ENCODE assay signal across 1 cellular context in the genomic region with DNA sequence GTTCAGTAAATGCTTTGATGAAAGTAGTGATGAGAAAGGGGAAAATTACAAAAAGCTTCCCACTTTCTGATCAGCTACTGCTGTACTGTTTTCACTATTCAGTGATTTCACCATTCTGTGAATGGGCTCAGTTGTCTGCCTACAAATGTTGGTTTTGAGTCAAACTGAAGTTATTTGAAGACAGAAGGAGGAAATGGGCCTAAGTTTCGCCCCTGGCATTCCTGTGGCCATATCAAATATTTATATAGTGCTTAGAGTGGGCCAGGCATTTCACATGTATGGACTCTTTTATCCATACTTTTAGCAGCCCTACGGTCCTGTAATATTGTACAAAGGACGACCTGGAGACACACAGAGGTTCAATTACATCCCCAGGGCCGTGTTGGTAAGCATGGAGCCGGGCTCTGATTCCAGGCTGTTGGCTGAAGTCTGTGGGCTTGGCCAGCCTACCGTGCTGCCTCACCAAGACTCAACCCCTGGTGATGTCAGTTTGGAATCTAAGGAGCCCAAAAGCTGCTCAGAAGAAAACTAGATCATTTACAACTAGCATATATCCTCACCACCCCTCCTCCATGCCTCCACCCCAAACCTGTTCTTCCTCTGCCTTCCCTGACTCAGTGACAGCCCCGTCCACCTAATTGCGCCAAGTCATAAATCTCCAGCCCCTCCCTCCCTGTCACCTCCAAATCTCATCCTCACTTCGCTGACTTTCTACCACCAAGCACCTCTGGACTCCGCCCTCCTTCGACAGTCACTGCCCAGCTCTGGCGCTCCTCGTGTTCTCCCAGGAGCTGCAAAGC.
TF ChIP-seq lines count a peak whose summit lies in the region.

No MANE protein-coding gene starts in this region.

TF ChIP-seq in SK-N-SH treated with all-trans-retinoic acid at 6 μM for 48 hours, 23 proteins besides CTCF, POLR2A, EP300 and RAD21 (continued from another document):
- TF ChIP-seq, protein P1, sequence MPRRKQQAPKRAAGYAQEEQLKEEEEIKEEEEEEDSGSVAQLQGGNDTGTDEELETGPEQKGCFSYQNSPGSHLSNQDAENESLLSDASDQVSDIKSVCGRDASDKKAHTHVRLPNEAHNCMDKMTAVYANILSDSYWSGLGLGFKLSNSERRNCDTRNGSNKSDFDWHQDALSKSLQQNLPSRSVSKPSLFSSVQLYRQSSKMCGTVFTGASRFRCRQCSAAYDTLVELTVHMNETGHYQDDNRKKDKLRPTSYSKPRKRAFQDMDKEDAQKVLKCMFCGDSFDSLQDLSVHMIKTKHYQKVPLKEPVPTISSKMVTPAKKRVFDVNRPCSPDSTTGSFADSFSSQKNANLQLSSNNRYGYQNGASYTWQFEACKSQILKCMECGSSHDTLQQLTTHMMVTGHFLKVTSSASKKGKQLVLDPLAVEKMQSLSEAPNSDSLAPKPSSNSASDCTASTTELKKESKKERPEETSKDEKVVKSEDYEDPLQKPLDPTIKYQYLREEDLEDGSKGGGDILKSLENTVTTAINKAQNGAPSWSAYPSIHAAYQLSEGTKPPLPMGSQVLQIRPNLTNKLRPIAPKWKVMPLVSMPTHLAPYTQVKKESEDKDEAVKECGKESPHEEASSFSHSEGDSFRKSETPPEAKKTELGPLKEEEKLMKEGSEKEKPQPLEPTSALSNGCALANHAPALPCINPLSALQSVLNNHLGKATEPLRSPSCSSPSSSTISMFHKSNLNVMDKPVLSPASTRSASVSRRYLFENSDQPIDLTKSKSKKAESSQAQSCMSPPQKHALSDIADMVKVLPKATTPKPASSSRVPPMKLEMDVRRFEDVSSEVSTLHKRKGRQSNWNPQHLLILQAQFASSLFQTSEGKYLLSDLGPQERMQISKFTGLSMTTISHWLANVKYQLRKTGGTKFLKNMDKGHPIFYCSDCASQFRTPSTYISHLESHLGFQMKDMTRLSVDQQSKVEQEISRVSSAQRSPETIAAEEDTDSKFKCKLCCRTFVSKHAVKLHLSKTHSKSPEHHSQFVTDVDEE (CRISPR knock-in tag; IDR thresholded peaks at IDR 0.05), result no peak
- TF ChIP-seq PPARA (CRISPR knock-in tag; IDR thresholded peaks at IDR 0.05; ENCODE audit: borderline replicate concordance), result no peak
- TF ChIP-seq, protein P2, sequence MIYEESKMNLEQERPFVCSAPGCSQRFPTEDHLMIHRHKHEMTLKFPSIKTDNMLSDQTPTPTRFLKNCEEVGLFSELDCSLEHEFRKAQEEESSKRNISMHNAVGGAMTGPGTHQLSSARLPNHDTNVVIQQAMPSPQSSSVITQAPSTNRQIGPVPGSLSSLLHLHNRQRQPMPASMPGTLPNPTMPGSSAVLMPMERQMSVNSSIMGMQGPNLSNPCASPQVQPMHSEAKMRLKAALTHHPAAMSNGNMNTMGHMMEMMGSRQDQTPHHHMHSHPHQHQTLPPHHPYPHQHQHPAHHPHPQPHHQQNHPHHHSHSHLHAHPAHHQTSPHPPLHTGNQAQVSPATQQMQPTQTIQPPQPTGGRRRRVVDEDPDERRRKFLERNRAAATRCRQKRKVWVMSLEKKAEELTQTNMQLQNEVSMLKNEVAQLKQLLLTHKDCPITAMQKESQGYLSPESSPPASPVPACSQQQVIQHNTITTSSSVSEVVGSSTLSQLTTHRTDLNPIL (CRISPR knock-in tag; IDR thresholded peaks at IDR 0.05; ENCODE audit: low read depth), result no peak
- TF ChIP-seq GLIS3 (CRISPR knock-in tag; IDR thresholded peaks at IDR 0.05), result no peak
- no peak for TF ChIP-seq ARNTL (CRISPR knock-in tag; IDR thresholded peaks at IDR 0.05; ENCODE audit: borderline replicate concordance, low read depth)
- no peak for TF ChIP-seq ZNF565 (CRISPR knock-in tag; conservative IDR thresholded peaks at IDR 0.05; ENCODE audit: low read depth)
- TF ChIP-seq TOX (CRISPR knock-in tag; IDR thresholded peaks at IDR 0.05; ENCODE audit: borderline replicate concordance), result no peak
- TF ChIP-seq SNAI2 (CRISPR knock-in tag; IDR thresholded peaks at IDR 0.05), result no peak
- no peak for TF ChIP-seq BACH2 (CRISPR knock-in tag; IDR thresholded peaks at IDR 0.05; ENCODE audit: borderline replicate concordance)
- TF ChIP-seq, protein P3, sequence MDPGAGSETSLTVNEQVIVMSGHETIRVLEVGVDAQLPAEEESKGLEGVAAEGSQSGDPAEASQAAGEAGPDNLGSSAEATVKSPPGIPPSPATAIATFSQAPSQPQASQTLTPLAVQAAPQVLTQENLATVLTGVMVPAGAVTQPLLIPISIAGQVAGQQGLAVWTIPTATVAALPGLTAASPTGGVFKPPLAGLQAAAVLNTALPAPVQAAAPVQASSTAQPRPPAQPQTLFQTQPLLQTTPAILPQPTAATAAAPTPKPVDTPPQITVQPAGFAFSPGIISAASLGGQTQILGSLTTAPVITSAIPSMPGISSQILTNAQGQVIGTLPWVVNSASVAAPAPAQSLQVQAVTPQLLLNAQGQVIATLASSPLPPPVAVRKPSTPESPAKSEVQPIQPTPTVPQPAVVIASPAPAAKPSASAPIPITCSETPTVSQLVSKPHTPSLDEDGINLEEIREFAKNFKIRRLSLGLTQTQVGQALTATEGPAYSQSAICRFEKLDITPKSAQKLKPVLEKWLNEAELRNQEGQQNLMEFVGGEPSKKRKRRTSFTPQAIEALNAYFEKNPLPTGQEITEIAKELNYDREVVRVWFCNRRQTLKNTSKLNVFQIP (CRISPR knock-in tag; IDR thresholded peaks at IDR 0.05; ENCODE audit: borderline replicate concordance, low read depth), result no peak
- TF ChIP-seq, protein P4, sequence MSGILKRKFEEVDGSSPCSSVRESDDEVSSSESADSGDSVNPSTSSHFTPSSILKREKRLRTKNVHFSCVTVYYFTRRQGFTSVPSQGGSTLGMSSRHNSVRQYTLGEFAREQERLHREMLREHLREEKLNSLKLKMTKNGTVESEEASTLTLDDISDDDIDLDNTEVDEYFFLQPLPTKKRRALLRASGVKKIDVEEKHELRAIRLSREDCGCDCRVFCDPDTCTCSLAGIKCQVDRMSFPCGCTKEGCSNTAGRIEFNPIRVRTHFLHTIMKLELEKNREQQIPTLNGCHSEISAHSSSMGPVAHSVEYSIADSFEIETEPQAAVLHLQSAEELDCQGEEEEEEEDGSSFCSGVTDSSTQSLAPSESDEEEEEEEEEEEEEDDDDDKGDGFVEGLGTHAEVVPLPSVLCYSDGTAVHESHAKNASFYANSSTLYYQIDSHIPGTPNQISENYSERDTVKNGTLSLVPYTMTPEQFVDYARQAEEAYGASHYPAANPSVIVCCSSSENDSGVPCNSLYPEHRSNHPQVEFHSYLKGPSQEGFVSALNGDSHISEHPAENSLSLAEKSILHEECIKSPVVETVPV (CRISPR knock-in tag; IDR thresholded peaks at IDR 0.05), result no peak
- TF ChIP-seq ISL1 (CRISPR knock-in tag; IDR thresholded peaks at IDR 0.05), result no peak
